In genomic region chr5:52661903-52662302, GRCh38 we compare ENCODE assay signal across 21 cellular contexts.
"Had no signal": no experiment of that assay in that cellular context is flagged by ENCODE, and none has a peak within 500 bp of the region (broad histone marks: within the 10 kb centered on the region; RNA-seq: fewer than 3 reads in every experiment).

No MANE protein-coding gene starts in this region.

- H3K4me1 ChIP-seq: gastroesophageal sphincter had no signal

- H3K36me3 Mint-ChIP-seq: naive B cell had no signal

- H3K27me3 Mint-ChIP-seq: dendritic cell treated with granulocyte-macrophage colony-stimulating factor and Interleukin-4, amounts not matched to agents 40 ng/mL and 50 ng/mL, for 4 days had no signal

- H3K9me3 Mint-ChIP-seq: dendritic cell treated with granulocyte-macrophage colony-stimulating factor and Interleukin-4, amounts not matched to agents 40 ng/mL and 50 ng/mL, for 4 days; effector memory CD8-positive, alpha-beta T cell; naive B cell; nephron progenitor cell had no signal

- FAIRE-seq: colon, kidney had no signal

- ATAC-seq: effector memory CD8-positive, alpha-beta T cell; gastroesophageal sphincter; left cardiac atrium; left ventricle myocardium superior; sciatic nerve had no signal

- H3K9me3 ChIP-seq: esophagus muscularis mucosa, gastroesophageal sphincter had no signal

- DNase-seq: effector memory CD8-positive, alpha-beta T cell; foreskin fibroblast; glutamatergic neuron; kidney; left cardiac atrium; left ventricle myocardium superior; mesendoderm; naive B cell; nephron progenitor cell; posterior cingulate gyrus; stimulated activated CD4-positive, alpha-beta T cell treated with anti-CD3 and anti-CD28 coated beads, Interleukin-12 subunit alpha, Interleukin-12 subunit beta, amount 100 ng/mL, for 4 hours; stimulated activated naive CD4-positive, alpha-beta T cell treated with Interleukin-2 at 50 U/mL for 16 hours; trophoblast cell had no signal

- H3K36me3 ChIP-seq: esophagus muscularis mucosa, gastroesophageal sphincter had no signal

- H3K27ac Mint-ChIP-seq: dendritic cell treated with granulocyte-macrophage colony-stimulating factor and Interleukin-4, amounts not matched to agents 40 ng/mL and 50 ng/mL, for 4 days; effector memory CD8-positive, alpha-beta T cell; naive B cell; nephron progenitor cell had no signal

- H3K4me3 ChIP-seq: esophagus muscularis mucosa, gastroesophageal sphincter, lung, skin epidermis had no signal

- H3K27ac ChIP-seq: epithelial cell of prostate, esophagus muscularis mucosa, gastroesophageal sphincter, skin epidermis had no signal

- H3K27me3 ChIP-seq: esophagus muscularis mucosa, gastroesophageal sphincter had no signal

- H3K4me3 Mint-ChIP-seq: dendritic cell treated with granulocyte-macrophage colony-stimulating factor and Interleukin-4, amounts not matched to agents 40 ng/mL and 50 ng/mL, for 4 days; effector memory CD8-positive, alpha-beta T cell; naive B cell; nephron progenitor cell had no signal

- H3K4me1 Mint-ChIP-seq: naive B cell had no signal
